Comparison of ENCODE assay signal across 2 cellular contexts in the genomic region with DNA sequence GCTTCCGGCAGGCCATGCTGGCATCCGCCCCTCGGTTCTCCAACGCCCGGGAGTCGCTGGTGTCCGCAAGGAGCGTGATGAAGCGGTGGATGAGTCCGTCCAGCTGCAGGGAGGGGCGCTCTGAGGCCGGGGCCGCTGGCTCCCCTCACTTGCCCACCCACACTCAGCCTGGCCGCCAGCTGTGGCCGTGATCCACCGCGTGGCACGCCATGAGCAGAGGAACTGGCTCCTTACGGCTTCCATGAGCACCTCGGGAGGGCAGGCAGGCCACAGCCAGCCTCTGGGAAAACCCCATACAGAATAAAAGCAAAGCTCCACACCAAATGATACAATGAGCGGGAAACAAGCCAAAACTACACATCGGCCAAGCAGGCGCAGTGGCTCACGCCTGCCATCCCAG.
TF ChIP-seq lines count a peak whose summit lies in the region.

No MANE protein-coding gene starts in this region.

TF ChIP-seq in IMR-90, 13 proteins besides CTCF, POLR2A, EP300 and RAD21:
- TF ChIP-seq, protein P1, sequence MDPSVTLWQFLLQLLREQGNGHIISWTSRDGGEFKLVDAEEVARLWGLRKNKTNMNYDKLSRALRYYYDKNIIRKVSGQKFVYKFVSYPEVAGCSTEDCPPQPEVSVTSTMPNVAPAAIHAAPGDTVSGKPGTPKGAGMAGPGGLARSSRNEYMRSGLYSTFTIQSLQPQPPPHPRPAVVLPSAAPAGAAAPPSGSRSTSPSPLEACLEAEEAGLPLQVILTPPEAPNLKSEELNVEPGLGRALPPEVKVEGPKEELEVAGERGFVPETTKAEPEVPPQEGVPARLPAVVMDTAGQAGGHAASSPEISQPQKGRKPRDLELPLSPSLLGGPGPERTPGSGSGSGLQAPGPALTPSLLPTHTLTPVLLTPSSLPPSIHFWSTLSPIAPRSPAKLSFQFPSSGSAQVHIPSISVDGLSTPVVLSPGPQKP (IDR thresholded peaks at IDR 0.05; ENCODE audit: borderline replicate concordance, low read depth, low read length) = no peak
- TF ChIP-seq CHD1 (IDR thresholded peaks at IDR 0.05; ENCODE audit: low read depth, low read length) (no peak), BHLHE40 (IDR thresholded peaks at IDR 0.05; ENCODE audit: low read depth, low read length) (no peak), RFX5 (IDR thresholded peaks at IDR 0.05; ENCODE audit: low read depth, low read length) (no peak), RCOR1 (IDR thresholded peaks at IDR 0.05; ENCODE audit: insufficient replicate concordance, low read length) (no peak), MXI1 (IDR thresholded peaks at IDR 0.05; ENCODE audit: borderline replicate concordance, low read depth, low read length) (no peak), NFE2L2 (IDR thresholded peaks at IDR 0.05; ENCODE audit: low read depth, low read length) (no peak), CEBPB (IDR thresholded peaks at IDR 0.05; ENCODE audit: low read depth, low read length) (no peak), MAFK (IDR thresholded peaks at IDR 0.05; ENCODE audit: low read depth, low read length) (no peak), MAZ (IDR thresholded peaks at IDR 0.05; ENCODE audit: borderline replicate concordance, low read depth, low read length) (no peak), SMC3 (IDR thresholded peaks at IDR 0.05; ENCODE audit: low read depth, low read length) (no peak), FOS (IDR thresholded peaks at IDR 0.05; ENCODE audit: low read depth, low read length) (no peak)
- TF ChIP-seq, protein P2, sequence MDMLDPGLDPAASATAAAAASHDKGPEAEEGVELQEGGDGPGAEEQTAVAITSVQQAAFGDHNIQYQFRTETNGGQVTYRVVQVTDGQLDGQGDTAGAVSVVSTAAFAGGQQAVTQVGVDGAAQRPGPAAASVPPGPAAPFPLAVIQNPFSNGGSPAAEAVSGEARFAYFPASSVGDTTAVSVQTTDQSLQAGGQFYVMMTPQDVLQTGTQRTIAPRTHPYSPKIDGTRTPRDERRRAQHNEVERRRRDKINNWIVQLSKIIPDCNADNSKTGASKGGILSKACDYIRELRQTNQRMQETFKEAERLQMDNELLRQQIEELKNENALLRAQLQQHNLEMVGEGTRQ (IDR thresholded peaks at IDR 0.05; ENCODE audit: low read depth, low read length) = no peak

TF ChIP-seq in H1, 55 proteins besides CTCF, POLR2A, EP300 and RAD21:
- TF ChIP-seq EGR1 (IDR thresholded peaks at IDR 0.05; ENCODE audit: borderline replicate concordance, low read depth, low read length) = no peak
- TF ChIP-seq ATF3 (IDR thresholded peaks at IDR 0.05; ENCODE audit: insufficient read depth, low read depth, low read length) = no peak
- no peak for TF ChIP-seq PHF8 (conservative IDR thresholded peaks at IDR 0.05; ENCODE audit: low read depth, low read length)
- no peak for TF ChIP-seq MAX (IDR thresholded peaks at IDR 0.05)
